8 cellular contexts compared by ENCODE assay signal in the genomic region with DNA sequence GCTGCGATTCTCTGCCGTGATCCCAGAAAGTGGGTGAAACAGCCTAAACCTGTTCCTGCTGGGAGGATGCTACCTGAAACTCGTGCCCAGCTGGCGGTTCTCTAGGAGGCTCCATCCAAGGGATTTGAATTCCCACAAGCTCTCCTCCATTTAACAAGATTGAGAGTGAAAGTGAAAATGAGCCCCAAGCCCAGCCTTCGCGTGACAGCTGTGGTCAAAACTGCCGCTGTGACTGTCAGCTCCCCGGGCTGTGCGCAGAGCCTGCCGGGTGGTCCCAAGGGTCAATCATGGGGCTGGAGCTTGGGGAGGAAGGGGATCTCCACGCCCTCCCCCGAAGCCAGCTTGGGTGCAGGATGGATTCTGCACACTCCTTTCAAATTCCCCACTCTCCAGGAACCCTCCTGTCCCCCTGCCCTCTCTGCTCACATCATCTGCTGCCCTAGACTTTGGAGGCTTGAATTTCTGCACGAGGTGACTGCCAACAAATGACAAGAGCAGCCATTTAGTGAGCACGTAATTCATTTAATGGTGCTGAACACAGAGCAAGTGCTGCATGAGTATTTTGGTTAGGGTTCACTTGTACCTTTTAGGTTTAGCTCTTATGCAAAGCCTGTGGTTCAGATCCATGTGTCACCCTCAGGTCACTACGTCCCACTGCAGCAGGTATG. TPM values are rescaled to one million over a fixed set of nuclear protein-coding genes. Genes with fewer than 3 reads are reported as not detected.
DNase-seq lines count a peak whose midpoint lies in the region; ATAC-seq and TF ChIP-seq lines count a peak whose summit lies in the region.

No MANE protein-coding gene starts in this region.

- H3K4me2 ChIP-seq in PC-3 (ENCODE audit: low read length) = peak overlapping the region; percentile 68

- TF ChIP-seq CTCF in PC-3 (conservative IDR thresholded peaks at IDR 0.05; ENCODE audit: low read depth, low read length) (no peak), colonic mucosa (IDR thresholded peaks at IDR 0.05) (no peak)

- BruUV-seq in PC-3 (replicated peaks; lab: Mats Ljungman, UMichigan) = no TSS peak

- no peaks in the 10 kb centered on the region for H3K27me3 ChIP-seq in PC-3 (ENCODE audit: low read length)
- no peaks in the 10 kb centered on the region for H3K27me3 ChIP-seq in colonic mucosa

- no peaks in the 10 kb centered on the region for H3K9me2 ChIP-seq in PC-3 (replicated peaks; ENCODE audit: low read length)

- H3K9me3 ChIP-seq in PC-3 (ENCODE audit: low read length) = no peaks in the 10 kb centered on the region
- H3K9me3 ChIP-seq in colonic mucosa = no peaks in the 10 kb centered on the region

- DNase-seq in activated CD4-positive, alpha-beta T cell treated with anti-CD3 and anti-CD28 coated beads for 48 hours = peak; percentile 82
- DNase-seq in activated CD4-positive, alpha-beta T cell treated with anti-CD3 and anti-CD28 coated beads for 1 hour = no peak
- DNase-seq in PC-3 = no peak
- no peak for DNase-seq in colonic mucosa
- DNase-seq in HUDEP-2 (lab: John Stamatoyannopoulos, UW; ENCODE audit: unreplicated experiment in 76 of 76) = no peak
- DNase-seq in NCI-H446 treated with DMSO at 0.1 percent for 48 hours (lab: John Stamatoyannopoulos, UW) = no peak

- H3K79me2 ChIP-seq in PC-3 (ENCODE audit: low read length) = no peaks in the 10 kb centered on the region

- H3K4me3 ChIP-seq in PC-3 (ENCODE audit: low read length) (peak overlapping the region; percentile 41; the same call in 1 of the 2 replicates), colonic mucosa (peak overlapping the region; percentile 25), skin epidermis (peak overlapping the region in 6 of 7 experiments; percentile 7 to 31 (median 20))

- H3K4me1 ChIP-seq in PC-3 (ENCODE audit: insufficient read depth, low read length) (no peaks in the 10 kb centered on the region), colonic mucosa (no peaks in the 10 kb centered on the region)

- H3K36me3 ChIP-seq in PC-3 (ENCODE audit: low read depth, low read length) (no peaks in the 10 kb centered on the region), colonic mucosa (no peaks in the 10 kb centered on the region)

- peak; percentile 40 for ATAC-seq in HG02885 (IDR thresholded peaks at IDR 0.05; ENCODE audit: poor library complexity, unreplicated experiment)
- ATAC-seq in PC-3 = peak; percentile 17

- H2AFZ ChIP-seq in PC-3 (ENCODE audit: low read length) = peak overlapping the region; percentile 54

- intact Hi-C loops in PC-3 (cut with micrococcal nuclease) = loop anchor here (1.0 kb wide), 1 partner anchor 30 kb away; no protein-coding TSS in a partner anchor
- intact Hi-C loops in colonic mucosa (cut with DNase I) = no loop called here

- no peak overlapping the region for H3K9ac ChIP-seq in PC-3 (ENCODE audit: low read length)
- peak overlapping the region in 1 of 2 donors; percentile 36 for H3K9ac ChIP-seq in colonic mucosa (ENCODE audit: low read depth in 2 of 2, low read length in 2 of 2)

- H3K27ac ChIP-seq in PC-3 (ENCODE audit: low read length) (no peak overlapping the region), colonic mucosa (peak overlapping the region; percentile 25), skin epidermis (peak overlapping the region in 5 of 21 experiments; percentile 9 to 76 (median 46))

- no peaks in the 10 kb centered on the region for H4K20me1 ChIP-seq in PC-3 (ENCODE audit: low read length)

- CTCF ChIA-PET in PC-3 (lab: Charles Lee) = interaction anchor here (1.4 kb wide), 1 partner anchor 32 kb away, joined by 15 read pairs; no protein-coding TSS in a partner anchor

- POLR2A ChIA-PET in PC-3 (lab: Charles Lee; ENCODE audit: unreplicated experiment) = no interaction called here

- H3F3A ChIP-seq in PC-3 (ENCODE audit: low read length, unreplicated experiment) = no peaks in the 10 kb centered on the region

RNA-seq across cellular contexts. Expression of a gene that starts 5.3 kb away (rescaled TPM):
- 0.12 and 0.22 TPM in 2 replicates for total RNA-seq in PC-3 (2014; rRNA removed)
- total RNA-seq in colonic mucosa = 10 to 100 TPM in 1 of 2 donors, 1 to 10 TPM in 1; 1.3 to 13.4 TPM

RNA-seq across cellular contexts. Expression of a gene that starts 26.0 kb away (rescaled TPM):
- total RNA-seq in PC-3 (2014; rRNA removed) (not detected in 2 replicates), colonic mucosa (not detected)

RNA-seq across cellular contexts. Expression of a gene that starts 44.0 kb away (rescaled TPM):
- total RNA-seq in PC-3 (2014; rRNA removed) = not detected in 2 replicates
- total RNA-seq in colonic mucosa = not detected

RNA-seq across cellular contexts. Expression of a gene that starts 55.0 kb away (rescaled TPM):
- total RNA-seq in PC-3 (2014; rRNA removed) = 7.7 and 9.0 TPM in 2 replicates
- 1 to 10 TPM; 2.2 to 2.7 TPM for total RNA-seq in colonic mucosa
